ENCODE assay signal across 25 cellular contexts in the genomic region with DNA sequence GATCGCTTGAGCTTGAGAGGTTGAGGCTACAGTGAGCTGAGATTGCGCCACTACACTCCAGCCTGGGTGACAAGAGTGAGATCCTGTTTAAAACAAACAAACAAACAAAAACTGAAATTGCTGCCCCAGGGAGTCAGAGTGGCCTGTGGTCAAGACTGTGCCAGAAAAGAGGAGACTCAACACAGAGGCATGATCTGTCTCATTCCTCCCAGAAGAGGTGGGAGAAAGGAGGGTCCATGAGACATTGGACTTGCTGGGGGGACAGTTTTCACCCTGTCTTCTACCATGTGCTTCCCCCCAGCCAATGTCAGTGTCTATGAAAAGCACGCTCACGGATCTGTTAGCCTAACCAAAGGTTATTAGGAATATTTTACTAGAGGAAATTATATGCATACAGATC.
"Had no signal": no experiment of that assay in that cellular context is flagged by ENCODE, and none has a peak within 500 bp of the region (broad histone marks: within the 10 kb centered on the region; RNA-seq: fewer than 3 reads in every experiment).

No MANE protein-coding gene starts in this region.

- ATAC-seq: activated CD8-positive, alpha-beta T cell treated with anti-CD3 and anti-CD28 coated beads, Interleukin-2, amount 10 ng/mL, durations not matched to agents 7 days and 5 days; effector memory CD8-positive, alpha-beta T cell; mucosa of descending colon; naive thymus-derived CD4-positive, alpha-beta T cell had no signal

- H3K27me3 Mint-ChIP-seq: activated naive CD4-positive, alpha-beta T cell treated with anti-CD3 and anti-CD28 coated beads, Interleukin-2, amount 50 U/mL, for 24 hours; effector memory CD8-positive, alpha-beta T cell; progenitor cell of endocrine pancreas had no signal

- H3K9me3 ChIP-seq: mucosa of descending colon, right atrium auricular region, tibial nerve, vagina had no signal

- H3K4me3 Mint-ChIP-seq: activated CD4-positive, alpha-beta T cell treated with anti-CD3 and anti-CD28 coated beads, Interleukin-2, amount 10 ng/mL, durations not matched to agents 24 days and 14 days; activated CD8-positive, alpha-beta T cell treated with anti-CD3 and anti-CD28 coated beads, Interleukin-2, amount 10 ng/mL, durations not matched to agents 7 days and 5 days; activated naive CD4-positive, alpha-beta T cell treated with anti-CD3 and anti-CD28 coated beads, Interleukin-2, amount 50 U/mL, for 24 hours; dendritic cell treated with granulocyte-macrophage colony-stimulating factor and Interleukin-4, amounts not matched to agents 40 ng/mL and 50 ng/mL, for 4 days had no signal

- H3K9me3 Mint-ChIP-seq: activated CD4-positive, alpha-beta T cell treated with anti-CD3 and anti-CD28 coated beads, Interleukin-2, amount 10 ng/mL, durations not matched to agents 24 days and 14 days; activated naive CD4-positive, alpha-beta T cell treated with anti-CD3 and anti-CD28 coated beads, Interleukin-2, amount 50 U/mL, for 24 hours; brain; dendritic cell treated with granulocyte-macrophage colony-stimulating factor and Interleukin-4, amounts not matched to agents 40 ng/mL and 50 ng/mL, for 4 days; effector memory CD8-positive, alpha-beta T cell had no signal

- H3K27ac Mint-ChIP-seq: activated CD4-positive, alpha-beta T cell treated with anti-CD3 and anti-CD28 coated beads, Interleukin-2, amount 10 ng/mL, durations not matched to agents 24 days and 14 days; activated CD8-positive, alpha-beta T cell treated with anti-CD3 and anti-CD28 coated beads, Interleukin-2, amount 10 ng/mL, durations not matched to agents 7 days and 5 days; activated naive CD4-positive, alpha-beta T cell treated with anti-CD3 and anti-CD28 coated beads, Interleukin-2, amount 50 U/mL, for 24 hours; dendritic cell treated with granulocyte-macrophage colony-stimulating factor and Interleukin-4, amounts not matched to agents 40 ng/mL and 50 ng/mL, for 4 days; progenitor cell of endocrine pancreas had no signal

- H3K27me3 ChIP-seq: right atrium auricular region, tibial nerve, vagina had no signal

- DNase-seq: activated CD4-positive, alpha-beta T cell treated with anti-CD3 and anti-CD28 coated beads, Interleukin-2, amount 10 ng/mL, durations not matched to agents 24 days and 14 days; activated CD4-positive, CD25-positive, alpha-beta regulatory T cell; activated CD8-positive, alpha-beta memory T cell treated with anti-CD3 and anti-CD28 coated beads, Interleukin-2, amount 50 U/mL, for 4 hours; activated CD8-positive, alpha-beta T cell treated with anti-CD3 and anti-CD28 coated beads, Interleukin-2, amount 10 ng/mL, durations not matched to agents 7 days and 5 days; activated effector memory CD4-positive, alpha-beta T cell treated with anti-CD3 and anti-CD28 coated beads, Interleukin-2, amount 50 U/mL, for 16 hours; activated T-cell treated with anti-CD3 and anti-CD28 coated beads, Interleukin-2, amount 50 U/mL, for 48 hours; amniotic stem cell; effector memory CD8-positive, alpha-beta T cell; mammary epithelial cell; mucosa of descending colon; naive thymus-derived CD4-positive, alpha-beta T cell; occipital lobe; stimulated activated CD4-positive, alpha-beta T cell treated with anti-CD3 and anti-CD28 coated beads, Interleukin-15, amount 100 ng/mL, for 24 hours; stimulated activated CD4-positive, alpha-beta T cell treated with anti-CD3 and anti-CD28 coated beads, Interleukin-4, amount 100 ng/mL, for 1 hour; stimulated activated naive CD4-positive, alpha-beta T cell; T-helper 2 cell had no signal

- H3K27ac ChIP-seq: epithelial cell of prostate, right atrium auricular region, skin epidermis, tibial nerve, vagina had no signal

- H3K36me3 Mint-ChIP-seq: activated naive CD4-positive, alpha-beta T cell treated with anti-CD3 and anti-CD28 coated beads, Interleukin-2, amount 50 U/mL, for 24 hours had no signal

- H3K4me3 ChIP-seq: mucosa of descending colon, right atrium auricular region, skin epidermis, tibial nerve, vagina had no signal
